18 cellular contexts compared by ENCODE assay signal in the genomic region with DNA sequence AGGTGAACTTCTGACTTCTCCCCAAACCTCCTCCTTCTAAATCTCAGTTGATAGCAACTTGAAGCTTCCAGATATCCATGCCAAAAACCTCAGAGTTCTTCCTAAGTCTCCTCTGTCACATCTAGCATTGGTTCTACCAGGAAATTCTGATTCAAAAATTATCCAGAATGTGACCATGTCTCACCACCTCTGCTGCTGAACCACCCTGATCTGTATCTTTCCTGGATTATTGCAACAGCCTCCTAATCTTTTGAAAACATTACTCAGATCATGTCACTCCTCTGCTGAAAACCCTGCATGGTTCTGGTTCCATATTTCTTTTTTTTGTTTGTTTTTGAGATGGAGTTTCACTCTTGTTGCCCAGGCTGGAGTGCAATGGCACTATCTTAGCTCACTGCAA.
DNase-seq lines count a peak whose midpoint lies in the region; ATAC-seq, FAIRE-seq and TF ChIP-seq lines count a peak whose summit lies in the region.
"Had no signal": no experiment of that assay in that cellular context is flagged by ENCODE, and none has a peak within 500 bp of the region (broad histone marks: within the 10 kb centered on the region; RNA-seq: fewer than 3 reads in every experiment).

No MANE protein-coding gene starts in this region.

- peak overlapping the region in 2 of 3 donors; percentile 39 to 85 for H3K27ac Mint-ChIP-seq in CD4-positive, CD25-positive, alpha-beta regulatory T cell
- peak overlapping the region; percentile 40 for H3K27ac Mint-ChIP-seq in activated CD8-positive, alpha-beta T cell treated with anti-CD3 and anti-CD28 coated beads for 36 hours
- H3K27ac Mint-ChIP-seq: activated naive CD4-positive, alpha-beta T cell treated with anti-CD3 and anti-CD28 coated beads, Interleukin-2, amount 50 U/mL, for 24 hours; B cell had no signal

- H3K36me3 Mint-ChIP-seq in CD4-positive, CD25-positive, alpha-beta regulatory T cell, result no peaks in the 10 kb centered on the region
- H3K36me3 Mint-ChIP-seq in activated CD8-positive, alpha-beta T cell treated with anti-CD3 and anti-CD28 coated beads for 36 hours (ENCODE audit: low read depth), result no peaks in the 10 kb centered on the region
- H3K36me3 Mint-ChIP-seq: activated naive CD4-positive, alpha-beta T cell treated with anti-CD3 and anti-CD28 coated beads, Interleukin-2, amount 50 U/mL, for 24 hours had no signal

- TF ChIP-seq POLR2A in GM12891 (IDR thresholded peaks at IDR 0.05; ENCODE audit: low read depth, low read length) (no peak), esophagus squamous epithelium (IDR thresholded peaks at IDR 0.05) (no peak)

- intact Hi-C loops in activated CD8-positive, alpha-beta T cell treated with anti-CD3 and anti-CD28 coated beads for 36 hours (cut with micrococcal nuclease), result loop anchor here (5.0 kb wide), 3 partner anchors 77 to 163 kb away; partner anchors contain the start of gene TNFSF11
- intact Hi-C loops in esophagus squamous epithelium (cut with DNase I), result no loop called here

- no peak overlapping the region for H3K27ac ChIP-seq in CD4-positive, CD25-positive, alpha-beta regulatory T cell (ENCODE audit: insufficient read depth, low read length, poor library complexity, severe bottlenecking)
- H3K27ac ChIP-seq in esophagus squamous epithelium, result peak overlapping the region in 3 of 4 donors; percentile 2 to 26 (median 22)
- H3K27ac ChIP-seq: gastrocnemius medialis, parathyroid adenoma, upper lobe of left lung had no signal

- H3K9me3 ChIP-seq in CD4-positive, CD25-positive, alpha-beta regulatory T cell (ENCODE audit: control insufficient read depth in 2 of 2, low read length in 2 of 2), result no peaks in the 10 kb centered on the region
- H3K9me3 ChIP-seq in esophagus squamous epithelium, result no peaks in the 10 kb centered on the region
- H3K9me3 ChIP-seq: gastrocnemius medialis, SK-N-SH, upper lobe of left lung had no signal

- H3K9me3 Mint-ChIP-seq in CD4-positive, CD25-positive, alpha-beta regulatory T cell, result no peaks in the 10 kb centered on the region
- H3K9me3 Mint-ChIP-seq in activated CD8-positive, alpha-beta T cell treated with anti-CD3 and anti-CD28 coated beads for 36 hours, result peaks cover 2% of the 10 kb centered on the region
- H3K9me3 Mint-ChIP-seq: activated naive CD4-positive, alpha-beta T cell treated with anti-CD3 and anti-CD28 coated beads, Interleukin-2, amount 50 U/mL, for 24 hours had no signal

- H3K27me3 Mint-ChIP-seq in CD4-positive, CD25-positive, alpha-beta regulatory T cell, result peaks cover 4% of the 10 kb centered on the region
- H3K27me3 Mint-ChIP-seq in activated CD8-positive, alpha-beta T cell treated with anti-CD3 and anti-CD28 coated beads for 36 hours, result no peaks in the 10 kb centered on the region
- H3K27me3 Mint-ChIP-seq: activated naive CD4-positive, alpha-beta T cell treated with anti-CD3 and anti-CD28 coated beads, Interleukin-2, amount 50 U/mL, for 24 hours; B cell had no signal

- H3K36me3 ChIP-seq in CD4-positive, CD25-positive, alpha-beta regulatory T cell (ENCODE audit: control insufficient read depth, insufficient read depth, low read length), result no peaks in the 10 kb centered on the region
- H3K36me3 ChIP-seq in esophagus squamous epithelium, result no peaks in the 10 kb centered on the region
- H3K36me3 ChIP-seq: gastrocnemius medialis, upper lobe of left lung had no signal

- H3K4me1 ChIP-seq in CD4-positive, CD25-positive, alpha-beta regulatory T cell (ENCODE audit: control insufficient read depth, insufficient read depth, low read length, poor library complexity, severe bottlenecking), result peaks cover 6% of the 10 kb centered on the region
- peaks cover 0 to 18% (median 0%) of the 10 kb centered on the region in 3 donors for H3K4me1 ChIP-seq in esophagus squamous epithelium
- H3K4me1 ChIP-seq: gastrocnemius medialis, parathyroid adenoma, upper lobe of left lung had no signal

- no peak overlapping the region for H3K4me3 Mint-ChIP-seq in CD4-positive, CD25-positive, alpha-beta regulatory T cell
- no peak overlapping the region for H3K4me3 Mint-ChIP-seq in activated CD8-positive, alpha-beta T cell treated with anti-CD3 and anti-CD28 coated beads for 36 hours
- H3K4me3 Mint-ChIP-seq: activated naive CD4-positive, alpha-beta T cell treated with anti-CD3 and anti-CD28 coated beads, Interleukin-2, amount 50 U/mL, for 24 hours; B cell had no signal

- peak; percentile 5 for FAIRE-seq in GM12891 (lab: Jason Lieb, UNC)

- ATAC-seq in CD4-positive, CD25-positive, alpha-beta regulatory T cell (ENCODE audit: low read depth in 2 of 2), result no peak
- no peak for ATAC-seq in activated CD8-positive, alpha-beta T cell treated with anti-CD3 and anti-CD28 coated beads for 36 hours
- ATAC-seq in GM18502 (IDR thresholded peaks at IDR 0.05; ENCODE audit: poor library complexity, unreplicated experiment) (no peak), GM19351 (IDR thresholded peaks at IDR 0.05; ENCODE audit: unreplicated experiment) (no peak)
- ATAC-seq: gastrocnemius medialis had no signal

- peaks cover 10 to 36% (median 18%) of the 10 kb centered on the region in 4 donors for H3K4me1 Mint-ChIP-seq in CD4-positive, CD25-positive, alpha-beta regulatory T cell
- peaks cover 46% of the 10 kb centered on the region for H3K4me1 Mint-ChIP-seq in activated CD8-positive, alpha-beta T cell treated with anti-CD3 and anti-CD28 coated beads for 36 hours (ENCODE audit: low read depth)

- CTCF ChIA-PET in activated CD8-positive, alpha-beta T cell treated with anti-CD3 and anti-CD28 coated beads for 36 hours (lab: Charles Lee), result no interaction called here

- TF ChIP-seq CTCF in activated CD8-positive, alpha-beta T cell treated with anti-CD3 and anti-CD28 coated beads for 36 hours (IDR thresholded peaks at IDR 0.05), result no peak
- no peak for TF ChIP-seq CTCF in esophagus squamous epithelium (IDR thresholded peaks at IDR 0.05)

- POLR2A ChIA-PET in activated CD8-positive, alpha-beta T cell treated with anti-CD3 and anti-CD28 coated beads for 36 hours (lab: Charles Lee), result interaction anchor here (0.7 kb wide), 1 partner anchor 127 kb away, joined by 4 read pairs; no protein-coding TSS in a partner anchor

- no peak for DNase-seq in CD4-positive, CD25-positive, alpha-beta regulatory T cell
- DNase-seq in GM12891 (ENCODE audit: insufficient read length, low spot score) (no peak), esophagus squamous epithelium (lab: John Stamatoyannopoulos, UW) (no peak), NCI-H2107 treated with DMSO at 0.1 percent for 48 hours (lab: John Stamatoyannopoulos, UW; ENCODE audit: unreplicated experiment) (no peak), NCI-H82 (lab: John Stamatoyannopoulos, UW) (no peak)
- no peak for DNase-seq in activated CD8-positive, alpha-beta T cell treated with anti-CD3 and anti-CD28 coated beads for 36 hours
- DNase-seq: cerebellar nuclear complex; gastrocnemius medialis; NCI-H187 treated with DMSO at 0.1 percent for 48 hours; NCI-H510A; SK-N-SH; stimulated activated CD4-positive, alpha-beta T cell treated with anti-CD3 and anti-CD28 coated beads, Interleukin-4, amount 100 ng/mL, for 4 hours; upper lobe of left lung had no signal

- no peaks in the 10 kb centered on the region for H3K27me3 ChIP-seq in CD4-positive, CD25-positive, alpha-beta regulatory T cell (ENCODE audit: control insufficient read depth, insufficient read depth, low read length)
- H3K27me3 ChIP-seq in esophagus squamous epithelium, result no peaks in the 10 kb centered on the region
- H3K27me3 ChIP-seq: gastrocnemius medialis, upper lobe of left lung had no signal

- H3K4me3 ChIP-seq in CD4-positive, CD25-positive, alpha-beta regulatory T cell (ENCODE audit: low read depth, low read length), result no peak overlapping the region
- H3K4me3 ChIP-seq in esophagus squamous epithelium, result no peak overlapping the region
- H3K4me3 ChIP-seq: gastrocnemius medialis, upper lobe of left lung had no signal

TF ChIP-seq in GM12891, 5 proteins besides CTCF, POLR2A, EP300 and RAD21:
- TF ChIP-seq TAF1 (IDR thresholded peaks at IDR 0.05; ENCODE audit: low read depth, low read length), result no peak
- no peak for TF ChIP-seq POU2F2 (IDR thresholded peaks at IDR 0.05; ENCODE audit: low read depth, low read length)
- TF ChIP-seq PAX5 (IDR thresholded peaks at IDR 0.05; ENCODE audit: insufficient read depth, low read length, severe bottlenecking), result no peak
- no peak for TF ChIP-seq POLR2AphosphoS5 (IDR thresholded peaks at IDR 0.05; ENCODE audit: low read depth, low read length)
- no peak for TF ChIP-seq SPI1 (IDR thresholded peaks at IDR 0.05; ENCODE audit: low read depth, low read length)
